ENCODE assay signal across 8 cellular contexts in genomic region chr1:185317034-185317885, GRCh38. TPM values are rescaled to one million over a fixed set of nuclear protein-coding genes. Genes with fewer than 3 reads are reported as not detected.
DNase-seq lines count a peak whose midpoint lies in the region; ATAC-seq and TF ChIP-seq lines count a peak whose summit lies in the region.

Gene IVNS1ABP, minus strand, starts transcription at chr1:185317243. Its CDS starts 7,750 bp downstream, at chr1:185309493.

- TF ChIP-seq CTCF in BE2C (IDR thresholded peaks at IDR 0.05; ENCODE audit: low read depth, low read length) (0 out of 2 replicates have a peak, but pooled peaks have one; percentile 5), choroid plexus epithelial cell (conservative IDR thresholded peaks at IDR 0.05; ENCODE audit: low read depth, low read length) (no peak)

- intact Hi-C loops in activated CD4-positive, alpha-beta T cell treated with anti-CD3 and anti-CD28 coated beads for 36 hours (cut with DNase I, micrococcal nuclease), result loop anchor here (1.0 to 10.0 kb wide), 17 partner anchors 22 to 1845 kb away; partner anchors contain the start of genes ARPC5 (in 2 of the 2), EDEM3 (in 2 of the 2), ODR4 (in 1 of the 2) and RNF2 (in 1 of the 2)

- no peaks in the 10 kb centered on the region for H3K27me3 ChIP-seq in BE2C

- H3K9me3 Mint-ChIP-seq in activated CD4-positive, alpha-beta T cell treated with anti-CD3 and anti-CD28 coated beads for 36 hours (ENCODE audit: low read depth), result peaks cover 2% of the 10 kb centered on the region

- POLR2A ChIA-PET in activated CD4-positive, alpha-beta T cell treated with anti-CD3 and anti-CD28 coated beads for 36 hours (lab: Charles Lee), result interaction anchor here (0.6 to 1.9 kb wide), 10 partner anchors 9 to 379 kb away, joined by 3 to 6 read pairs (median 3); no protein-coding TSS in a partner anchor

- peaks cover 29% of the 10 kb centered on the region for H3K36me3 Mint-ChIP-seq in activated CD4-positive, alpha-beta T cell treated with anti-CD3 and anti-CD28 coated beads for 36 hours (ENCODE audit: low read depth)

- CTCF ChIA-PET in activated CD4-positive, alpha-beta T cell treated with anti-CD3 and anti-CD28 coated beads for 36 hours (lab: Charles Lee), result interaction anchor here (0.6 to 2.0 kb wide), 5 partner anchors 147 to 353 kb away, joined by 3 to 7 read pairs (median 4); no protein-coding TSS in a partner anchor

- H3K36me3 ChIP-seq in BE2C, result peaks cover 10% of the 10 kb centered on the region

- DNase-seq in BE2C (peak; percentile 94), GM19238 (ENCODE audit: insufficient read length, low spot score) (peak; percentile 84), NCI-H510A treated with DMSO at 0.1 percent for 48 hours (lab: John Stamatoyannopoulos, UW) (peak; percentile 90), choroid plexus epithelial cell (ENCODE audit: low read depth) (peak; percentile 93), kidney tubule cell (ENCODE audit: low spot score) (peak; percentile 98)
- peak; percentile 97 for DNase-seq in activated CD4-positive, alpha-beta T cell treated with anti-CD3 and anti-CD28 coated beads for 36 hours
- DNase-seq in stimulated activated CD4-positive, alpha-beta T cell treated with anti-CD3 and anti-CD28 coated beads, Interleukin-1b, Interleukin-23, amount 100 ng/mL, for 24 hours (ENCODE audit: low read depth in 4 of 4, low spot score in 1 of 4), result peak; percentile 82 to 88 (median 86)

- no peaks in the 10 kb centered on the region for H3K9me3 ChIP-seq in BE2C

- H3K4me3 Mint-ChIP-seq in activated CD4-positive, alpha-beta T cell treated with anti-CD3 and anti-CD28 coated beads for 36 hours, result peak within 1 kb of the TSS; percentile 84

- peak; percentile 72 for ATAC-seq in HG03442 (IDR thresholded peaks at IDR 0.05; ENCODE audit: unreplicated experiment)
- ATAC-seq in activated CD4-positive, alpha-beta T cell treated with anti-CD3 and anti-CD28 coated beads for 36 hours, result peak; percentile 81

- H3K27me3 Mint-ChIP-seq in activated CD4-positive, alpha-beta T cell treated with anti-CD3 and anti-CD28 coated beads for 36 hours, result no peaks in the 10 kb centered on the region

- peaks cover 38% of the 10 kb centered on the region for H3K4me1 Mint-ChIP-seq in activated CD4-positive, alpha-beta T cell treated with anti-CD3 and anti-CD28 coated beads for 36 hours

- no peaks in the 10 kb centered on the region; the same call in 1 of the 2 replicates for H3K4me1 ChIP-seq in BE2C

- H3K27ac Mint-ChIP-seq in activated CD4-positive, alpha-beta T cell treated with anti-CD3 and anti-CD28 coated beads for 36 hours, result peak within 1 kb of the TSS; percentile 99

- peak within 1 kb of the TSS; percentile 78 for H3K4me3 ChIP-seq in BE2C (ENCODE audit: low read depth, low read length)
- peak within 1 kb of the TSS; percentile 92 for H3K4me3 ChIP-seq in choroid plexus epithelial cell (ENCODE audit: low read depth, low read length)

RNA-seq across cellular contexts. Expression of gene IVNS1ABP, which starts in this region (rescaled TPM):
- polyA plus RNA-seq in BE2C (2012; ENCODE audit: insufficient read depth, insufficient read length, low read depth), result 20.2 TPM
- total RNA-seq in activated CD4-positive, alpha-beta T cell treated with anti-CD3 and anti-CD28 coated beads for 36 hours, result 100 to 1,000 TPM; 116 to 129 TPM

Comparison
In these comparisons a context has a peak if more than half of its experiments do, and no peak if none do; other contexts are left out.
1. Peak in every context shown above with its lines: DNase-seq, ATAC-seq and H3K4me3 ChIP-seq.